ENCODE assay signal across 1 cellular context in the genomic region with DNA sequence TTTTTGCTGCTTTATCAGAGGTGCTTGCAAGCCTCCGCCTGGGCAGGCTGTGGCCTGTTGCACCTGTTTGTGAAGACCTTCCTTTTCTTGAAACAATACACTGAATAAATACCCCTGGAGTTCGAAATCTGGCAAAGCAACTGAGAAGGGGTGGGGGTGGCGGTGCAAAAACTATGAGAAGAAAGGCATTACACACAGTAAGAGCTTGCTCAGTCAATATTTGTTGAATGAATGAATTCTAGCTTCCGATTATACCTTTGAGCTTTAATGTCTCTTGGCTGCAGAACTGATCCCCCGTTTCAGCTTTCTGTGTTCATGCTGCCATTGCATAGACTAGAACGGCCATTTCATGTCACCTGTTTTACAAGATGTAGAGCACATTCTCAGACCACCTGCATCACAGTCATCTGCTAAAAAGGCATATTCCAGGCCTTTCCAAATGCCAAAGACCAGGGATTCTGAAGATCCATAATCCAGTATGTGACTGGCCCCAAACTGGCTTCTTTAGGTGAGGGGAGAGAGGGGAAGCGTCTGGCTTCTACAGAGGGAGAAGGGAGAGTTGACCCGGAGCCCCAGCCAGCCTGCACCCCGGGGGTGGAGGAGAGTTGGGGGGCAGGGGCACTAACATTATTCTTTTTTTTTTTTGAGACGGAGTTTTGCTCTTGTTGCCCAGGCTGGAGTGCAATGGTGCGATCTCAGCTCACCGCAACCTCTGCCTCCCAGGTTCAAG.
TF ChIP-seq lines count a peak whose summit lies in the region.

No MANE protein-coding gene starts in this region.

TF ChIP-seq in HepG2, 621 proteins besides CTCF, POLR2A, EP300 and RAD21 (continued from another document and continues in another):
- TF ChIP-seq, protein P1, sequence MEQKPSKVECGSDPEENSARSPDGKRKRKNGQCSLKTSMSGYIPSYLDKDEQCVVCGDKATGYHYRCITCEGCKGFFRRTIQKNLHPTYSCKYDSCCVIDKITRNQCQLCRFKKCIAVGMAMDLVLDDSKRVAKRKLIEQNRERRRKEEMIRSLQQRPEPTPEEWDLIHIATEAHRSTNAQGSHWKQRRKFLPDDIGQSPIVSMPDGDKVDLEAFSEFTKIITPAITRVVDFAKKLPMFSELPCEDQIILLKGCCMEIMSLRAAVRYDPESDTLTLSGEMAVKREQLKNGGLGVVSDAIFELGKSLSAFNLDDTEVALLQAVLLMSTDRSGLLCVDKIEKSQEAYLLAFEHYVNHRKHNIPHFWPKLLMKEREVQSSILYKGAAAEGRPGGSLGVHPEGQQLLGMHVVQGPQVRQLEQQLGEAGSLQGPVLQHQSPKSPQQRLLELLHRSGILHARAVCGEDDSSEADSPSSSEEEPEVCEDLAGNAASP (CRISPR knock-in tag; IDR thresholded peaks at IDR 0.05; ENCODE audit: borderline replicate concordance) = peak; percentile 67; the same call in 1 of the 2 replicates
- TF ChIP-seq KMT2A (CRISPR knock-in tag; IDR thresholded peaks at IDR 0.05) = no peak
- TF ChIP-seq ZNF20 (CRISPR knock-in tag; IDR thresholded peaks at IDR 0.05) = no peak
- TF ChIP-seq, protein P2, sequence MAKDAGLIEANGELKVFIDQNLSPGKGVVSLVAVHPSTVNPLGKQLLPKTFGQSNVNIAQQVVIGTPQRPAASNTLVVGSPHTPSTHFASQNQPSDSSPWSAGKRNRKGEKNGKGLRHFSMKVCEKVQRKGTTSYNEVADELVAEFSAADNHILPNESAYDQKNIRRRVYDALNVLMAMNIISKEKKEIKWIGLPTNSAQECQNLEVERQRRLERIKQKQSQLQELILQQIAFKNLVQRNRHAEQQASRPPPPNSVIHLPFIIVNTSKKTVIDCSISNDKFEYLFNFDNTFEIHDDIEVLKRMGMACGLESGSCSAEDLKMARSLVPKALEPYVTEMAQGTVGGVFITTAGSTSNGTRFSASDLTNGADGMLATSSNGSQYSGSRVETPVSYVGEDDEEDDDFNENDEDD (CRISPR knock-in tag; IDR thresholded peaks at IDR 0.05; ENCODE audit: borderline replicate concordance) = no peak
- TF ChIP-seq YY1 (IDR thresholded peaks at IDR 0.05; ENCODE audit: insufficient read depth, insufficient replicate concordance, low read depth, low read length) = peak; percentile 66
- TF ChIP-seq MATR3 (CRISPR knock-in tag; IDR thresholded peaks at IDR 0.05) = no peak
- TF ChIP-seq NCOA2 (CRISPR knock-in tag; IDR thresholded peaks at IDR 0.05) = peak; percentile 96
- TF ChIP-seq, protein P3, sequence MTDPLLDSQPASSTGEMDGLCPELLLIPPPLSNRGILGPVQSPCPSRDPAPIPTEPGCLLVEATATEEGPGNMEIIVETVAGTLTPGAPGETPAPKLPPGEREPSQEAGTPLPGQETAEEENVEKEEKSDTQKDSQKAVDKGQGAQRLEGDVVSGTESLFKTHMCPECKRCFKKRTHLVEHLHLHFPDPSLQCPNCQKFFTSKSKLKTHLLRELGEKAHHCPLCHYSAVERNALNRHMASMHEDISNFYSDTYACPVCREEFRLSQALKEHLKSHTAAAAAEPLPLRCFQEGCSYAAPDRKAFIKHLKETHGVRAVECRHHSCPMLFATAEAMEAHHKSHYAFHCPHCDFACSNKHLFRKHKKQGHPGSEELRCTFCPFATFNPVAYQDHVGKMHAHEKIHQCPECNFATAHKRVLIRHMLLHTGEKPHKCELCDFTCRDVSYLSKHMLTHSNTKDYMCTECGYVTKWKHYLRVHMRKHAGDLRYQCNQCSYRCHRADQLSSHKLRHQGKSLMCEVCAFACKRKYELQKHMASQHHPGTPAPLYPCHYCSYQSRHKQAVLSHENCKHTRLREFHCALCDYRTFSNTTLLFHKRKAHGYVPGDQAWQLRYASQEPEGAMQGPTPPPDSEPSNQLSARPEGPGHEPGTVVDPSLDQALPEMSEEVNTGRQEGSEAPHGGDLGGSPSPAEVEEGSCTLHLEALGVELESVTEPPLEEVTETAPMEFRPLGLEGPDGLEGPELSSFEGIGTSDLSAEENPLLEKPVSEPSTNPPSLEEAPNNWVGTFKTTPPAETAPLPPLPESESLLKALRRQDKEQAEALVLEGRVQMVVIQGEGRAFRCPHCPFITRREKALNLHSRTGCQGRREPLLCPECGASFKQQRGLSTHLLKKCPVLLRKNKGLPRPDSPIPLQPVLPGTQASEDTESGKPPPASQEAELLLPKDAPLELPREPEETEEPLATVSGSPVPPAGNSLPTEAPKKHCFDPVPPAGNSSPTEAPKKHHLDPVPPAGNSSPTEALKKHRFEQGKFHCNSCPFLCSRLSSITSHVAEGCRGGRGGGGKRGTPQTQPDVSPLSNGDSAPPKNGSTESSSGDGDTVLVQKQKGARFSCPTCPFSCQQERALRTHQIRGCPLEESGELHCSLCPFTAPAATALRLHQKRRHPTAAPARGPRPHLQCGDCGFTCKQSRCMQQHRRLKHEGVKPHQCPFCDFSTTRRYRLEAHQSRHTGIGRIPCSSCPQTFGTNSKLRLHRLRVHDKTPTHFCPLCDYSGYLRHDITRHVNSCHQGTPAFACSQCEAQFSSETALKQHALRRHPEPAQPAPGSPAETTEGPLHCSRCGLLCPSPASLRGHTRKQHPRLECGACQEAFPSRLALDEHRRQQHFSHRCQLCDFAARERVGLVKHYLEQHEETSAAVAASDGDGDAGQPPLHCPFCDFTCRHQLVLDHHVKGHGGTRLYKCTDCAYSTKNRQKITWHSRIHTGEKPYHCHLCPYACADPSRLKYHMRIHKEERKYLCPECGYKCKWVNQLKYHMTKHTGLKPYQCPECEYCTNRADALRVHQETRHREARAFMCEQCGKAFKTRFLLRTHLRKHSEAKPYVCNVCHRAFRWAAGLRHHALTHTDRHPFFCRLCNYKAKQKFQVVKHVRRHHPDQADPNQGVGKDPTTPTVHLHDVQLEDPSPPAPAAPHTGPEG (CRISPR knock-in tag; IDR thresholded peaks at IDR 0.05) = no peak
- TF ChIP-seq ZMAT3 (CRISPR knock-in tag; conservative IDR thresholded peaks at IDR 0.05) = no peak
- TF ChIP-seq NCOR1 (IDR thresholded peaks at IDR 0.05; ENCODE audit: borderline replicate concordance, low read length) = peak; percentile 72; the same call in 1 of the 2 replicates
- TF ChIP-seq MBD4 (IDR thresholded peaks at IDR 0.05; ENCODE audit: borderline replicate concordance, low read length) = peak; percentile 88
- no peak for TF ChIP-seq NFKB2 (CRISPR knock-in tag; IDR thresholded peaks at IDR 0.05; ENCODE audit: borderline replicate concordance)
- no peak for TF ChIP-seq PAX8 (CRISPR knock-in tag; IDR thresholded peaks at IDR 0.05; ENCODE audit: borderline replicate concordance)
- no peak for TF ChIP-seq CEBPB (IDR thresholded peaks at IDR 0.05; ENCODE audit: borderline replicate concordance, low read depth, low read length)
- TF ChIP-seq EHMT2 (IDR thresholded peaks at IDR 0.05; ENCODE audit: borderline replicate concordance, low read depth, low read length) = peak; percentile 33; the same call in 1 of the 2 replicates
- no peak for TF ChIP-seq REXO4 (CRISPR knock-in tag; IDR thresholded peaks at IDR 0.05; ENCODE audit: borderline replicate concordance)
- no peak for TF ChIP-seq ZNF136 (CRISPR knock-in tag; IDR thresholded peaks at IDR 0.05; ENCODE audit: low read depth)
- peak; percentile 86 for TF ChIP-seq MED8 (CRISPR knock-in tag; IDR thresholded peaks at IDR 0.05; ENCODE audit: insufficient replicate concordance)
- TF ChIP-seq, protein P4, sequence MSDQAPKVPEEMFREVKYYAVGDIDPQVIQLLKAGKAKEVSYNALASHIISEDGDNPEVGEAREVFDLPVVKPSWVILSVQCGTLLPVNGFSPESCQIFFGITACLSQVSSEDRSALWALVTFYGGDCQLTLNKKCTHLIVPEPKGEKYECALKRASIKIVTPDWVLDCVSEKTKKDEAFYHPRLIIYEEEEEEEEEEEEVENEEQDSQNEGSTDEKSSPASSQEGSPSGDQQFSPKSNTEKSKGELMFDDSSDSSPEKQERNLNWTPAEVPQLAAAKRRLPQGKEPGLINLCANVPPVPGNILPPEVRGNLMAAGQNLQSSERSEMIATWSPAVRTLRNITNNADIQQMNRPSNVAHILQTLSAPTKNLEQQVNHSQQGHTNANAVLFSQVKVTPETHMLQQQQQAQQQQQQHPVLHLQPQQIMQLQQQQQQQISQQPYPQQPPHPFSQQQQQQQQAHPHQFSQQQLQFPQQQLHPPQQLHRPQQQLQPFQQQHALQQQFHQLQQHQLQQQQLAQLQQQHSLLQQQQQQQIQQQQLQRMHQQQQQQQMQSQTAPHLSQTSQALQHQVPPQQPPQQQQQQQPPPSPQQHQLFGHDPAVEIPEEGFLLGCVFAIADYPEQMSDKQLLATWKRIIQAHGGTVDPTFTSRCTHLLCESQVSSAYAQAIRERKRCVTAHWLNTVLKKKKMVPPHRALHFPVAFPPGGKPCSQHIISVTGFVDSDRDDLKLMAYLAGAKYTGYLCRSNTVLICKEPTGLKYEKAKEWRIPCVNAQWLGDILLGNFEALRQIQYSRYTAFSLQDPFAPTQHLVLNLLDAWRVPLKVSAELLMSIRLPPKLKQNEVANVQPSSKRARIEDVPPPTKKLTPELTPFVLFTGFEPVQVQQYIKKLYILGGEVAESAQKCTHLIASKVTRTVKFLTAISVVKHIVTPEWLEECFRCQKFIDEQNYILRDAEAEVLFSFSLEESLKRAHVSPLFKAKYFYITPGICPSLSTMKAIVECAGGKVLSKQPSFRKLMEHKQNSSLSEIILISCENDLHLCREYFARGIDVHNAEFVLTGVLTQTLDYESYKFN (CRISPR knock-in tag; conservative IDR thresholded peaks at IDR 0.05) = peak; percentile 90
- TF ChIP-seq ARHGAP35 (CRISPR knock-in tag; IDR thresholded peaks at IDR 0.05; ENCODE audit: borderline replicate concordance) = no peak
- TF ChIP-seq, protein P5, sequence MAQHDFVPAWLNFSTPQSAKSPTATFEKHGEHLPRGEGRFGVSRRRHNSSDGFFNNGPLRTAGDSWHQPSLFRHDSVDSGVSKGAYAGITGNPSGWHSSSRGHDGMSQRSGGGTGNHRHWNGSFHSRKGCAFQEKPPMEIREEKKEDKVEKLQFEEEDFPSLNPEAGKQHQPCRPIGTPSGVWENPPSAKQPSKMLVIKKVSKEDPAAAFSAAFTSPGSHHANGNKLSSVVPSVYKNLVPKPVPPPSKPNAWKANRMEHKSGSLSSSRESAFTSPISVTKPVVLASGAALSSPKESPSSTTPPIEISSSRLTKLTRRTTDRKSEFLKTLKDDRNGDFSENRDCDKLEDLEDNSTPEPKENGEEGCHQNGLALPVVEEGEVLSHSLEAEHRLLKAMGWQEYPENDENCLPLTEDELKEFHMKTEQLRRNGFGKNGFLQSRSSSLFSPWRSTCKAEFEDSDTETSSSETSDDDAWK (CRISPR knock-in tag; IDR thresholded peaks at IDR 0.05) = no peak
- TF ChIP-seq JUN (CRISPR knock-in tag; IDR thresholded peaks at IDR 0.05) = 0 out of 2 replicates have a peak, but pooled peaks have one; percentile 31
- no peak for TF ChIP-seq ZNF570 (CRISPR knock-in tag; IDR thresholded peaks at IDR 0.05; ENCODE audit: borderline replicate concordance)
- no peak for TF ChIP-seq NFATC3 (CRISPR knock-in tag; IDR thresholded peaks at IDR 0.05)
- TF ChIP-seq ZNF569 (CRISPR knock-in tag; IDR thresholded peaks at IDR 0.05; ENCODE audit: borderline replicate concordance) = no peak
- no peak for TF ChIP-seq HNRNPUL1 (IDR thresholded peaks at IDR 0.05; ENCODE audit: low read depth, low read length)
- TF ChIP-seq EZH2 (conservative IDR thresholded peaks at IDR 0.05; ENCODE audit: low read depth, low read length) = no peak
- no peak for TF ChIP-seq ZC3H4 (CRISPR knock-in tag; IDR thresholded peaks at IDR 0.05; ENCODE audit: borderline replicate concordance)
- no peak for TF ChIP-seq ZNF10 (CRISPR knock-in tag; IDR thresholded peaks at IDR 0.05; ENCODE audit: borderline replicate concordance, low read depth)
- peak; percentile 93 for TF ChIP-seq SIX4 (CRISPR knock-in tag; IDR thresholded peaks at IDR 0.05)
- no peak for TF ChIP-seq ZNF772 (CRISPR knock-in tag; IDR thresholded peaks at IDR 0.05)
- no peak for TF ChIP-seq TAF15 (IDR thresholded peaks at IDR 0.05; ENCODE audit: low read depth, low read length, poor library complexity, severe bottlenecking)
- TF ChIP-seq GATAD1 (CRISPR knock-in tag; IDR thresholded peaks at IDR 0.05) = peak; percentile 38; the same call in 1 of the 2 replicates
- TF ChIP-seq NFIC (IDR thresholded peaks at IDR 0.05; ENCODE audit: low read length) = peak; percentile 92
- no peak for TF ChIP-seq NFIB (CRISPR knock-in tag; IDR thresholded peaks at IDR 0.05; ENCODE audit: borderline replicate concordance)
- no peak for TF ChIP-seq KLF6 (CRISPR knock-in tag; IDR thresholded peaks at IDR 0.05)
- no peak for TF ChIP-seq SMARCE1 (IDR thresholded peaks at IDR 0.05; ENCODE audit: borderline replicate concordance)
- TF ChIP-seq KLF15 (CRISPR knock-in tag; IDR thresholded peaks at IDR 0.05; ENCODE audit: borderline replicate concordance) = no peak
- TF ChIP-seq POLR2AphosphoS2 (IDR thresholded peaks at IDR 0.05; ENCODE audit: low read depth, low read length) = no peak
- TF ChIP-seq RORA (CRISPR knock-in tag; IDR thresholded peaks at IDR 0.05) = no peak
- peak; percentile 86; the same call in 1 of the 2 replicates for TF ChIP-seq HMG20A (CRISPR knock-in tag; IDR thresholded peaks at IDR 0.05; ENCODE audit: borderline replicate concordance)
- no peak for TF ChIP-seq MYNN (CRISPR knock-in tag; IDR thresholded peaks at IDR 0.05; ENCODE audit: low read depth)
